Comparison of ENCODE assay signal across 25 cellular contexts in the genomic region with DNA sequence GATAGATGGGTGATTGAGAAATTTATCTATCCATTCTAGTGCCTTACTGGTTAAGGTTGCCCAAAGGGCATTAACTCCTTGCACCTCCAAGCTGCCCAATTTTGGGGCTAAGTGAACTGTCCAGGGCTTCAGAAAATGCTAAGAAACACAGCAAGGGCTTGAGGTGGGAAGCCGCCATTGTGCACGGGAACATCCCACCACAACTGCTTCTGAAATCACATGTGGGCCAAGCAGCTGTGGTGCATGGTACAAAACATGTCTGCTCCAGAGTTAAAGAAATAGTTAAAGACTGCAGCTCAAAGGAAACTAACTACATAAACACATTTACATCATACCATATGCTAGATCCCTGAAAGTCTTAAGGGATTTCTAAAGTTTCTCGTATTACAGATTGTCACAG.
"Had no signal": no experiment of that assay in that cellular context is flagged by ENCODE, and none has a peak within 500 bp of the region (broad histone marks: within the 10 kb centered on the region; RNA-seq: fewer than 3 reads in every experiment).

No MANE protein-coding gene starts in this region.

- H3K4me2 ChIP-seq: KMS-11 had no signal

- H3K4me3 Mint-ChIP-seq: IgD-negative memory B cell had no signal

- H3K4me3 ChIP-seq: K562 had no signal

- H3K27me3 Mint-ChIP-seq: IgD-negative memory B cell had no signal

- H3K4me1 Mint-ChIP-seq: IgD-negative memory B cell had no signal

- H3K9ac ChIP-seq: KMS-11 had no signal

- ATAC-seq: K562, Panc1, PC-3, SK-N-SH treated with all-trans-retinoic acid at 6 μM for 48 hours had no signal

- DNase-seq: Kasumi-1; MV-4-11; NCI-H1048; NCI-H1105; NCI-H1417; NCI-H1436 treated with DMSO at 0.1 percent for 48 hours; NCI-H1694; NCI-H187 treated with DMSO at 0.1 percent for 48 hours; NCI-H2029 treated with DMSO at 0.1 percent for 48 hours; NCI-H226; NCI-H446; NCI-H510A; NCI-H524 treated with DMSO at 0.1 percent for 48 hours; NCI-H69; NCI-H774; NK-92 treated with Interleukin-12 subunit alpha and Interleukin-12 subunit beta, amount 100 ng/mL, for 24 hours; PC-3; SHP77 had no signal

- H3K27ac Mint-ChIP-seq: IgD-negative memory B cell had no signal

- H3K27ac ChIP-seq: HL-60, KMS-11, RWPE1 had no signal

- H3K9me3 Mint-ChIP-seq: IgD-negative memory B cell had no signal

- H3K36me3 Mint-ChIP-seq: IgD-negative memory B cell had no signal
